In the genomic region with DNA sequence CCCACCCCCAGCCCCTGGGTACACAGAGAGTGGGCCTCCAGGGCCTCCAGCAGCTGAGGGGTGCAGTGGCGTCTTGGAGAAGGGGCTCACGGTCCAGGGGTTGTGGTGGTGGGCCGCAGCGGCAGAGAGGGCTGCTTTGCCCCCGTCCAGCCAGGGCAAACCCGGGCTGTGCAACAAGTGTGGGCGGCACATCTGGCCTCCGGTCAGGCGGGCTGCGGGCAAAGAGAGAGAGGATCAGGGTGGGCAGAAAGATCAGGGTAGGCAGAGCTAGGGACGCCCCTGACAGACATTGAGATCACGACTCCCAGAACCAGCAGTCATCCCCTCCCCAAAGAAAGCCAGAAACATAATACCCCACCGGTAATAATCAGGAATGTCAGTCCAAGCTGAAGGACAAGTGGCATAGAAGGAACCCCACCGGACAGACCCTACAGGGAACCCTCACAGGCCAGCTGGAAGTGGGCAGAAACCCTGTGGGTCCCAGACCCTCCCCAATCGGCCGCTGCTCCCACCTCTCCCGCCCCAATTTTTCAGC, we compare ENCODE assay signal across 11 cellular contexts. TPM values are rescaled to one million over a fixed set of nuclear protein-coding genes. Genes with fewer than 3 reads are reported as not detected.
DNase-seq lines count a peak whose midpoint lies in the region; ATAC-seq and TF ChIP-seq lines count a peak whose summit lies in the region.
"Had no signal": no experiment of that assay in that cellular context is flagged by ENCODE, and none has a peak within 500 bp of the region (broad histone marks: within the 10 kb centered on the region; RNA-seq: fewer than 3 reads in every experiment).

No MANE protein-coding gene starts in this region.

- H3K9me3 Mint-ChIP-seq in T-cell, result no peaks in the 10 kb centered on the region

- H3K27me3 Mint-ChIP-seq in T-cell, result peaks cover 48 to 79% of the 10 kb centered on the region in 2 donors

- DNase-seq in ELR (ENCODE audit: low read depth), result peak; percentile 21
- no peak for DNase-seq in T-cell
- DNase-seq in fibroblast of villous mesenchyme (ENCODE audit: low read depth), result no peak
- no peak for DNase-seq in retinal pigment epithelial cell (ENCODE audit: low read depth)
- no peak for DNase-seq in DMS53 treated with DMSO at 0.1 percent for 48 hours (lab: John Stamatoyannopoulos, UW; ENCODE audit: unreplicated experiment)
- DNase-seq: NCI-H510A treated with DMSO at 0.1 percent for 48 hours had no signal

- POLR2A ChIA-PET in T-cell (lab: Charles Lee), result no interaction called here

- peaks cover 38 to 52% (median 52%) of the 10 kb centered on the region in 3 donors for H3K4me1 Mint-ChIP-seq in T-cell

- H3K36me3 Mint-ChIP-seq in T-cell, result no peaks in the 10 kb centered on the region

- H3K4me3 ChIP-seq in fibroblast of villous mesenchyme (ENCODE audit: low read depth, low read length), result peak overlapping the region; percentile 85
- H3K4me3 ChIP-seq in retinal pigment epithelial cell (ENCODE audit: low read length), result peak overlapping the region; percentile 84

- CTCF ChIA-PET in T-cell (lab: Charles Lee), result no interaction called here

- H3K27ac Mint-ChIP-seq in T-cell, result peak overlapping the region in 1 of 2 donors; percentile 32

- H3K4me3 Mint-ChIP-seq in T-cell, result peak overlapping the region; percentile 77 to 85 (median 81)

- ATAC-seq in T-cell (replicated peaks in 1 of 4) (no peak), GM21423 (IDR thresholded peaks at IDR 0.05; ENCODE audit: unreplicated experiment) (no peak), GM21619 (IDR thresholded peaks at IDR 0.05; ENCODE audit: unreplicated experiment) (no peak), GM21786 (IDR thresholded peaks at IDR 0.05; ENCODE audit: unreplicated experiment) (no peak)

- TF ChIP-seq CTCF in fibroblast of villous mesenchyme (IDR thresholded peaks at IDR 0.05; ENCODE audit: insufficient read depth, low read depth, low read length) (no peak), retinal pigment epithelial cell (conservative IDR thresholded peaks at IDR 0.05; ENCODE audit: low read depth, low read length) (no peak)

RNA-seq across cellular contexts. Expression of gene GATA2, which starts 6.8 kb away (rescaled TPM):
- 1 to 10 TPM in 4 of 5 donors, under 1 TPM in 1; 0.98 to 4.6 (median 3.5) TPM for total RNA-seq in T-cell
- total RNA-seq in fibroblast of villous mesenchyme, result 26.7 and 41.0 TPM in 2 replicates

RNA-seq across cellular contexts. Expression of gene DNAJB8, which starts 19.5 kb away (rescaled TPM):
- not detected for total RNA-seq in T-cell
- total RNA-seq in fibroblast of villous mesenchyme, result not detected in 2 replicates
- total RNA-seq: mononuclear cell, temporal lobe had no signal
